Comparison of ENCODE assay signal across 8 cellular contexts in the genomic region with DNA sequence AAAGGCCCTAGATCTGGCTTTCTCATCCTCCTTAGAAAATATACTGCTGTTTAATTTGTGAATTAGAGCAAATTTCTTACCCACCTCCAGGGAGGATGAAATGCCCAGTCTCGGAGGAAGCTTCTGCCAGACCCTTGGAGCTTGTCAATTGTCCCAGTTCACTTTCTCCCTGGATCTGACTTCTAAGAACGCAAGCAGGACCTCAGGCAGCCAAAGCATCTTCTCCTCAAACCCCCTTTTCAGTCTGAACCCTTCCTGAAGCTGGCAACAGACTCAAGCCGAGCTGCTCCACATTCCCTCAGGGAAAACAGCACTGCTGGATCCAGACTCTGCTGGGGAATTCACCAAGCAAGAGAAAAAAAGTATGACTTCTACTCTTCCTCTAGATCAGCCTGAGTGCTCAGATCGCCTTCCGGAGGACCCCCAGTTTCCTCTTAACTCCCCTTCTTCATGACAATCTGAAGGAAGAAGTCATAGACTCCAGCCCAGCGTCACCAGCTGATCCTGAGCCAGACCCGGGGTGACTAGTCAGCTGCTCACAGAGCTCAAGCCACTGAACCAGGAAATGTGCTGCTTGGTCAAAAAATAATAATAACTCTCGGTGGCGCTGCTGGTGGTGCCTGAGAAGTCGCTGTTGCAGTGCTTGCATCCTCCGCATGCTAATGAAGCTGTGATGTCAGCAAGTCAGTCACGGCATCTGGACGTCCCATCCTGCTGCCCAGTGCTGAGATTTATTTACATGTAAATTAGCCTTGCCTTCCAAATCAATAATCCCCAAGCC. TPM values are rescaled to one million over a fixed set of nuclear protein-coding genes. Genes with fewer than 3 reads are reported as not detected.
DNase-seq lines count a peak whose midpoint lies in the region; ATAC-seq and TF ChIP-seq lines count a peak whose summit lies in the region.

A gene with protein sequence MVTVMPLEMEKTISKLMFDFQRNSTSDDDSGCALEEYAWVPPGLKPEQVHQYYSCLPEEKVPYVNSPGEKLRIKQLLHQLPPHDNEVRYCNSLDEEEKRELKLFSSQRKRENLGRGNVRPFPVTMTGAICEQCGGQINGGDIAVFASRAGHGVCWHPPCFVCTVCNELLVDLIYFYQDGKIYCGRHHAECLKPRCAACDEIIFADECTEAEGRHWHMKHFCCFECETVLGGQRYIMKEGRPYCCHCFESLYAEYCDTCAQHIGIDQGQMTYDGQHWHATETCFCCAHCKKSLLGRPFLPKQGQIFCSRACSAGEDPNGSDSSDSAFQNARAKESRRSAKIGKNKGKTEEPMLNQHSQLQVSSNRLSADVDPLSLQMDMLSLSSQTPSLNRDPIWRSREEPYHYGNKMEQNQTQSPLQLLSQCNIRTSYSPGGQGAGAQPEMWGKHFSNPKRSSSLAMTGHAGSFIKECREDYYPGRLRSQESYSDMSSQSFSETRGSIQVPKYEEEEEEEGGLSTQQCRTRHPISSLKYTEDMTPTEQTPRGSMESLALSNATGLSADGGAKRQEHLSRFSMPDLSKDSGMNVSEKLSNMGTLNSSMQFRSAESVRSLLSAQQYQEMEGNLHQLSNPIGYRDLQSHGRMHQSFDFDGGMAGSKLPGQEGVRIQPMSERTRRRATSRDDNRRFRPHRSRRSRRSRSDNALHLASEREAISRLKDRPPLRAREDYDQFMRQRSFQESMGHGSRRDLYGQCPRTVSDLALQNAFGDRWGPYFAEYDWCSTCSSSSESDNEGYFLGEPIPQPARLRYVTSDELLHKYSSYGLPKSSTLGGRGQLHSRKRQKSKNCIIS (minus strand): TSS at position 641 of the 781 bp plus-strand sequence. CDS start 26,539 bp downstream, outside the sequence.

- intact Hi-C loops in Panc1 (cut with micrococcal nuclease; ENCODE audit: unreplicated experiment) (no loop called here), esophagus squamous epithelium (cut with DNase I) (no loop called here), mucosa of descending colon (cut with DNase I, micrococcal nuclease) (no loop called here), uterus (cut with DNase I; ENCODE audit: low total_unique reads) (no loop called here)

- H3K4me1 Mint-ChIP-seq in HFFc6 (ENCODE audit: low read depth): peaks cover 88% of the 10 kb centered on the region

- 15 to 20% methylated on average over 12 to 13 of the region's 13 CpGs for WGBS in esophagus squamous epithelium, 2 donors

- H3K9me3 ChIP-seq in Panc1 (ENCODE audit: control insufficient read depth, insufficient read depth, low read depth, low read length): no peaks in the 10 kb centered on the region
- no peaks in the 10 kb centered on the region for H3K9me3 ChIP-seq in esophagus squamous epithelium
- no peaks in the 10 kb centered on the region for H3K9me3 ChIP-seq in mucosa of descending colon
- H3K9me3 ChIP-seq in uterus: no peaks in the 10 kb centered on the region
- H3K9me3 ChIP-seq in effector memory CD4-positive, alpha-beta T cell (ENCODE audit: control insufficient read depth, low read length): no peaks in the 10 kb centered on the region

- no peaks in the 10 kb centered on the region for H3K27me3 Mint-ChIP-seq in HFFc6 (ENCODE audit: insufficient read depth)

- in situ Hi-C loops in Panc1 (cut with HindIII; ENCODE audit: low pct_unique_long_range_greater_than_20kb, low sequenced_read_pairs): no loop called here

- TF ChIP-seq CTCF in GM12873 (IDR thresholded peaks at IDR 0.05; ENCODE audit: insufficient read depth, low read depth, low read length, missing control alignments) (peak; percentile 16), HFFc6 (IDR thresholded peaks at IDR 0.05) (peak; percentile 56; the same call in 1 of the 2 replicates), Panc1 (IDR thresholded peaks at IDR 0.05) (no peak), esophagus squamous epithelium (IDR thresholded peaks at IDR 0.05) (peak in 5 of 6 experiments; percentile 9 to 48 (median 14)), mucosa of descending colon (IDR thresholded peaks at IDR 0.05) (no peak), uterus (IDR thresholded peaks at IDR 0.05) (peak; percentile 27 to 35 (median 30))

- H3K36me3 ChIP-seq in Panc1 (ENCODE audit: control insufficient read depth, insufficient read depth, low read length) (no peaks in the 10 kb centered on the region), esophagus squamous epithelium (no peaks in the 10 kb centered on the region), mucosa of descending colon (ENCODE audit: low read depth) (no peaks in the 10 kb centered on the region), uterus (no peaks in the 10 kb centered on the region)
- no peaks in the 10 kb centered on the region for H3K36me3 ChIP-seq in effector memory CD4-positive, alpha-beta T cell (ENCODE audit: control insufficient read depth, insufficient read depth, low read length)

- TF ChIP-seq POLR2A in esophagus squamous epithelium (IDR thresholded peaks at IDR 0.05) (no peak), uterus (IDR thresholded peaks at IDR 0.05) (no peak)

- H3K27me3 ChIP-seq in Panc1 (ENCODE audit: control insufficient read depth, insufficient read depth, low read length) (no peaks in the 10 kb centered on the region), esophagus squamous epithelium (no peaks in the 10 kb centered on the region), uterus (no peaks in the 10 kb centered on the region)
- no peaks in the 10 kb centered on the region for H3K27me3 ChIP-seq in effector memory CD4-positive, alpha-beta T cell (replicated peaks; ENCODE audit: control insufficient read depth, insufficient read depth, low read length, poor library complexity, severe bottlenecking)

- peaks cover 3% of the 10 kb centered on the region; the same call in 1 of the 2 replicates for H3K36me3 Mint-ChIP-seq in HFFc6 (ENCODE audit: low read depth)

- H3K4me1 ChIP-seq in Panc1 (ENCODE audit: control insufficient read depth, insufficient read depth, low read length) (no peaks in the 10 kb centered on the region), esophagus squamous epithelium (peaks cover 6 to 62% (median 29%) of the 10 kb centered on the region in 3 donors), mucosa of descending colon (ENCODE audit: low read depth) (no peaks in the 10 kb centered on the region), uterus (peaks cover 11 to 21% of the 10 kb centered on the region in 2 donors)
- no peaks in the 10 kb centered on the region for H3K4me1 ChIP-seq in effector memory CD4-positive, alpha-beta T cell (ENCODE audit: control insufficient read depth, insufficient read depth, low read length, poor library complexity, severe bottlenecking)

- H3K9me3 Mint-ChIP-seq in HFFc6: no peaks in the 10 kb centered on the region

- POLR2A ChIA-PET in Panc1 (lab: Charles Lee): interaction anchor here (0.6 kb wide), 1 partner anchor 158 kb away, joined by 7 read pairs; no protein-coding TSS in a partner anchor

- CTCF ChIA-PET in Panc1 (lab: Charles Lee): no interaction called here

- DNase-seq in HFFc6: peak; percentile 96
- no peak for DNase-seq in Panc1 (ENCODE audit: low read depth, low spot score)
- no peak for DNase-seq in esophagus squamous epithelium (lab: John Stamatoyannopoulos, UW)
- DNase-seq in mucosa of descending colon: peak; percentile 46 to 66 (median 53)
- DNase-seq in uterus: peak; percentile 73 to 78
- DNase-seq in effector memory CD4-positive, alpha-beta T cell: no peak
- no peak for DNase-seq in activated CD4-positive, alpha-beta T cell treated with anti-CD3 and anti-CD28 coated beads for 48 hours

- H3K27ac ChIP-seq in Panc1 (ENCODE audit: low read length): no peak within 1 kb of the TSS
- peak within 1 kb of the TSS; percentile 55 to 81 (median 76) for H3K27ac ChIP-seq in esophagus squamous epithelium
- H3K27ac ChIP-seq in uterus: peak within 1 kb of the TSS; percentile 76 to 87
- no peak within 1 kb of the TSS for H3K27ac ChIP-seq in effector memory CD4-positive, alpha-beta T cell (ENCODE audit: insufficient read depth, low read length, poor library complexity, severe bottlenecking)

- no TSS peak for BruUV-seq in Panc1 (replicated peaks; lab: Mats Ljungman, UMichigan)

- peak within 1 kb of the TSS; percentile 94 for H3K4me3 Mint-ChIP-seq in HFFc6

- ATAC-seq in Panc1: no peak; the same call in 1 of the 2 replicates
- peak; percentile 58 for ATAC-seq in mucosa of descending colon

- peak within 1 kb of the TSS; percentile 99 for H3K27ac Mint-ChIP-seq in HFFc6

- H3K4me3 ChIP-seq in Panc1 (ENCODE audit: low read depth in 2 of 2, low read length in 2 of 2) (peak within 1 kb of the TSS; percentile 7 to 24; a peak in 3 of 4 replicates), esophagus squamous epithelium (peak within 1 kb of the TSS in 3 of 4 donors; percentile 23 to 51 (median 23)), mucosa of descending colon (no peak within 1 kb of the TSS), uterus (peak within 1 kb of the TSS; percentile 25 to 29)
- no peak within 1 kb of the TSS for H3K4me3 ChIP-seq in effector memory CD4-positive, alpha-beta T cell (ENCODE audit: insufficient read depth, low read depth, low read length, poor library complexity, severe bottlenecking)

RNA-seq across cellular contexts. Expression of the gene that starts here (rescaled TPM):
- total RNA-seq in HFFc6 (2021; fragmentation: NEBNext Ultra II Directional; extraction: Animal tissue kit (Norgen Biotek cat#: 25700)): 10 to 100 TPM; 14.0 to 21.7 (median 18.4) TPM
- total RNA-seq in Panc1 (2021; ENCODE audit: unreplicated experiment): 0.26 TPM
- polyA plus RNA-seq in Panc1 (2012; ENCODE audit: insufficient read length): 0.06 TPM
- 10 to 100 TPM in 2 of 4 donors, 1 to 10 TPM in 2; 3.4 to 29.2 (median 12.6) TPM for total RNA-seq in esophagus squamous epithelium
- 10 to 100 TPM in 1 of 3 donors, 1 to 10 TPM in 2; 4.3 to 66.3 (median 7.0) TPM for total RNA-seq in mucosa of descending colon
- 10 to 100 TPM; 26.2 to 87.3 (median 47.9) TPM for total RNA-seq in uterus

Comparison
In these comparisons a context has a peak if more than half of its experiments do, and no peak if none do; other contexts are left out.
1. CTCF ChIP-seq: peak in GM12873 (single experiment), HFFc6 (single experiment), esophagus squamous epithelium (5 of 6) and uterus (4 of 4); none in Panc1 (single experiment) and mucosa of descending colon (single experiment).
2. DNase-seq: peak in HFFc6 (single experiment), mucosa of descending colon (3 of 3) and uterus (2 of 2); none in Panc1 (single experiment), esophagus squamous epithelium (single experiment), effector memory CD4-positive, alpha-beta T cell (0 of 3) and activated CD4-positive, alpha-beta T cell treated with anti-CD3 and anti-CD28 coated beads for 48 hours (single experiment).
3. H3K27ac ChIP-seq: peak in esophagus squamous epithelium (4 of 4) and uterus (2 of 2); none in Panc1 (single experiment) and effector memory CD4-positive, alpha-beta T cell (single experiment).
4. H3K4me3 ChIP-seq: peak in Panc1 (2 of 2), esophagus squamous epithelium (3 of 4) and uterus (2 of 2); none in mucosa of descending colon (single experiment) and effector memory CD4-positive, alpha-beta T cell (single experiment).